Comparison of ENCODE assay signal across 8 cellular contexts in genomic region chr9:98118640-98119601, GRCh38. TPM values are rescaled to one million over a fixed set of nuclear protein-coding genes. Genes with fewer than 3 reads are reported as not detected.
DNase-seq lines count a peak whose midpoint lies in the region; ATAC-seq lines count a peak whose summit lies in the region.

TRIM14 (minus strand) TSS chr9:98119222; CDS start chr9:98119188, 34 bp downstream.

- H3K4me3 Mint-ChIP-seq in activated naive CD4-positive, alpha-beta T cell treated with anti-CD3 and anti-CD28 coated beads, Interleukin-2, amount 10 ng/mL, durations not matched to agents 7 days and 5 days, result peak within 1 kb of the TSS; percentile 88

- DNase-seq in COLO829 (ENCODE audit: low spot score) (peak; percentile 58), HT1080 (ENCODE audit: low read depth) (peak; percentile 82), SHP77 treated with DMSO at 0.1 percent for 48 hours (lab: John Stamatoyannopoulos, UW) (peak; percentile 31), Right ventricle myocardium superior (peak; percentile 77), posterior cingulate gyrus (peak in 8 of 10 donors; percentile 19 to 91 (median 29)), NCI-H526 treated with DMSO at 0.1 percent for 48 hours (lab: John Stamatoyannopoulos, UW) (no peak)
- DNase-seq in activated naive CD4-positive, alpha-beta T cell treated with anti-CD3 and anti-CD28 coated beads, Interleukin-2, amount 10 ng/mL, durations not matched to agents 7 days and 5 days, result peak; percentile 82

- peaks cover 60% of the 10 kb centered on the region for H3K4me1 Mint-ChIP-seq in activated naive CD4-positive, alpha-beta T cell treated with anti-CD3 and anti-CD28 coated beads, Interleukin-2, amount 10 ng/mL, durations not matched to agents 7 days and 5 days

- intact Hi-C loops in Right ventricle myocardium superior (cut with DNase I) (no loop called here), posterior cingulate gyrus (cut with DNase I) (no loop called here)

- peak within 1 kb of the TSS; percentile 99 for H3K27ac Mint-ChIP-seq in activated naive CD4-positive, alpha-beta T cell treated with anti-CD3 and anti-CD28 coated beads, Interleukin-2, amount 10 ng/mL, durations not matched to agents 7 days and 5 days

- H3K27me3 Mint-ChIP-seq in activated naive CD4-positive, alpha-beta T cell treated with anti-CD3 and anti-CD28 coated beads, Interleukin-2, amount 10 ng/mL, durations not matched to agents 7 days and 5 days, result no peaks in the 10 kb centered on the region

- CTCF ChIA-PET in activated naive CD4-positive, alpha-beta T cell treated with anti-CD3 and anti-CD28 coated beads, Interleukin-2, amount 10 ng/mL, durations not matched to agents 7 days and 5 days (lab: Charles Lee), result interaction anchor here (0.6 to 5.3 kb wide), 20 partner anchors 10 to 196 kb away, joined by 3 to 24 read pairs (median 5); partner anchors contain the start of genes CORO2A, TBC1D2 and TRMO

- H3K9me3 Mint-ChIP-seq in activated naive CD4-positive, alpha-beta T cell treated with anti-CD3 and anti-CD28 coated beads, Interleukin-2, amount 10 ng/mL, durations not matched to agents 7 days and 5 days, result no peaks in the 10 kb centered on the region

- peak; percentile 56 for ATAC-seq in GM19455 (IDR thresholded peaks at IDR 0.05; ENCODE audit: unreplicated experiment)
- peak; percentile 73 for ATAC-seq in Right ventricle myocardium superior (ENCODE audit: poor library complexity)

- H3K36me3 Mint-ChIP-seq in activated naive CD4-positive, alpha-beta T cell treated with anti-CD3 and anti-CD28 coated beads, Interleukin-2, amount 10 ng/mL, durations not matched to agents 7 days and 5 days, result peaks cover 21% of the 10 kb centered on the region

RNA-seq across cellular contexts. Expression of gene TRIM14, which starts in this region (rescaled TPM):
- 26.8 and 31.0 TPM in 2 replicates for total RNA-seq in HT1080 (2014; rRNA removed; shearing (Covaris generic))
- 25.7 and 25.9 TPM in 2 replicates for polyA plus RNA-seq in HT1080 (2015; cell fraction: cytosol; rRNA removed)
- polyA plus RNA-seq in HT1080 (2015; cell fraction: nucleus; rRNA removed), result 16.0 and 23.2 TPM in 2 replicates
- total RNA-seq in Right ventricle myocardium superior, result 4.9 TPM
